In genomic region chr15:96358006-96358794, GRCh38 we compare ENCODE assay signal across 10 cellular contexts. TPM values are rescaled to one million over a fixed set of nuclear protein-coding genes. Genes with fewer than 3 reads are reported as not detected.
DNase-seq lines count a peak whose midpoint lies in the region; ATAC-seq and TF ChIP-seq lines count a peak whose summit lies in the region.
"Had no signal": no experiment of that assay in that cellular context is flagged by ENCODE, and none has a peak within 500 bp of the region (broad histone marks: within the 10 kb centered on the region; RNA-seq: fewer than 3 reads in every experiment).

No MANE protein-coding gene starts in this region.

- H3K79me2 ChIP-seq in PC-9 (ENCODE audit: low read depth): no peaks in the 10 kb centered on the region

- DNase-seq in ELF-1 (ENCODE audit: low read depth, low spot score) (peak; percentile 27), PC-9 (no peak), epithelial cell of esophagus (ENCODE audit: low read depth) (peak; percentile 31), progenitor cell of endocrine pancreas (ENCODE audit: low spot score, unreplicated experiment) (no peak), pons (ENCODE audit: low spot score) (no peak), GM19240 (ENCODE audit: insufficient read length, low spot score) (no peak)
- no peak for DNase-seq in activated effector memory CD4-positive, alpha-beta T cell treated with Interleukin-2 at 50 U/mL for 16 hours
- DNase-seq: NCI-H1436 treated with DMSO at 0.1 percent for 48 hours, T-helper 9 cell had no signal

- TF ChIP-seq CTCF in PC-9 (conservative IDR thresholded peaks at IDR 0.05) (no peak), epithelial cell of esophagus (IDR thresholded peaks at IDR 0.05; ENCODE audit: insufficient read depth, low read depth, low read length, missing control alignments) (no peak), progenitor cell of endocrine pancreas (IDR thresholded peaks at IDR 0.05; ENCODE audit: unreplicated experiment) (no peak)

- peaks cover 61% of the 10 kb centered on the region for H3K27me3 Mint-ChIP-seq in progenitor cell of endocrine pancreas

- H3K9me3 ChIP-seq in PC-9 (ENCODE audit: insufficient read depth, low read depth): no peaks in the 10 kb centered on the region

- no peak overlapping the region for H3K27ac ChIP-seq in PC-9

- H3K9me3 Mint-ChIP-seq in progenitor cell of endocrine pancreas (ENCODE audit: low read depth): no peaks in the 10 kb centered on the region

- CTCF ChIA-PET in PC-9 (lab: Charles Lee): interaction anchor here (0.6 to 1.3 kb wide), 2 partner anchors 31 to 597 kb away, joined by 4 to 6 read pairs; no protein-coding TSS in a partner anchor

- H3K36me3 ChIP-seq in PC-9 (ENCODE audit: low read depth): no peaks in the 10 kb centered on the region

- POLR2A ChIA-PET in PC-9 (lab: Charles Lee; ENCODE audit: unreplicated experiment): no interaction called here

- peak overlapping the region; percentile 79; the same call in 1 of the 2 replicates for H3K4me2 ChIP-seq in PC-9

- no peak overlapping the region for H2AFZ ChIP-seq in PC-9

- H4K20me1 ChIP-seq in PC-9 (ENCODE audit: insufficient read depth): no peaks in the 10 kb centered on the region

- no peaks in the 10 kb centered on the region; the same call in 1 of the 2 replicates for H3K4me1 ChIP-seq in PC-9 (replicated peaks; ENCODE audit: insufficient read depth)

- ATAC-seq in HG02642 (IDR thresholded peaks at IDR 0.05; ENCODE audit: poor library complexity, unreplicated experiment): no peak

- peaks cover 8% of the 10 kb centered on the region; the same call in 1 of the 2 replicates for H3F3A ChIP-seq in PC-9 (ENCODE audit: insufficient read depth, low read depth)

- H3K4me3 ChIP-seq in PC-9: no peak overlapping the region; the same call in 1 of the 2 replicates
- peak overlapping the region; percentile 58 for H3K4me3 ChIP-seq in epithelial cell of esophagus (ENCODE audit: low read length)

- H3K4me3 Mint-ChIP-seq in progenitor cell of endocrine pancreas (ENCODE audit: low read depth): peak overlapping the region; percentile 77

- no peaks in the 10 kb centered on the region for H3K36me3 Mint-ChIP-seq in progenitor cell of endocrine pancreas (ENCODE audit: insufficient read depth)

- intact Hi-C loops in PC-9 (cut with micrococcal nuclease; ENCODE audit: unreplicated experiment): no loop called here

- no peak overlapping the region for H3K27ac Mint-ChIP-seq in progenitor cell of endocrine pancreas

- no peaks in the 10 kb centered on the region for H3K9me2 ChIP-seq in PC-9 (ENCODE audit: insufficient read depth)

- H3K27me3 ChIP-seq in PC-9 (ENCODE audit: insufficient read depth, low read depth): no peaks in the 10 kb centered on the region

- peaks cover 19% of the 10 kb centered on the region for H3K4me1 Mint-ChIP-seq in progenitor cell of endocrine pancreas (ENCODE audit: low read depth)

- BruUV-seq in PC-9 (replicated peaks; lab: Mats Ljungman, UMichigan): no TSS peak

RNA-seq across cellular contexts. Expression of gene NR2F2, which starts 27.7 kb away (rescaled TPM):
- total RNA-seq in PC-9 (2021) (48.4 and 72.1 TPM in 2 replicates), progenitor cell of endocrine pancreas (40.3 and 48.6 TPM in 2 replicates)

Comparison
In these comparisons a context has a peak if more than half of its experiments do, and no peak if none do; other contexts are left out.
1. DNase-seq: peak in ELF-1 (single experiment) and epithelial cell of esophagus (single experiment); none in PC-9 (0 of 2), progenitor cell of endocrine pancreas (single experiment), activated effector memory CD4-positive, alpha-beta T cell treated with Interleukin-2 at 50 U/mL for 16 hours (single experiment), pons (single experiment) and GM19240 (single experiment).